ENCODE assay signal across 9 cellular contexts in the genomic region with DNA sequence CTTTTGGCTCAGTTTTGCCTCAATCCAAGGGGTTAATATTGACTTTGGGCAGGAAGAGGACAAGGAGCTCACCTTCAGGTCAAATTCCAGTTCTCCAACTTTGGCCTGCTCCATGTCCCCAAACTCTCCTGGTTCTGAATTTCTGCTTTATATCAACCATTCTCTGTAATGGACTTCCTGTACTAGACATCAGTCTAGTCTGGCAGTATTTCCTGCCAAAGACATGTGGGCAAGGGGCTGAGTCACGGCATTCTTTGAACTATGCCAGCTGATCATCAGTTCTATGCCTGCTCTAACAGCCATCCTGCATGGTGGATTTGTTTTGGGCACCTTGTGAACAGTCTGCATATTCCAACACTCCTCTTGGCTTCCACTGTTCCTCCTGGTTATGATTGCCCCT.
DNase-seq lines count a peak whose midpoint lies in the region; ATAC-seq and TF ChIP-seq lines count a peak whose summit lies in the region.
"Had no signal": no experiment of that assay in that cellular context is flagged by ENCODE, and none has a peak within 500 bp of the region (broad histone marks: within the 10 kb centered on the region; RNA-seq: fewer than 3 reads in every experiment).

No MANE protein-coding gene starts in this region.

- TF ChIP-seq EP300 in ovary (IDR thresholded peaks at IDR 0.05), result no peak

- H3K27me3 Mint-ChIP-seq in activated naive CD8-positive, alpha-beta T cell treated with anti-CD3 and anti-CD28 coated beads for 36 hours, result no peaks in the 10 kb centered on the region

- H3K27me3 ChIP-seq in RWPE2 (ENCODE audit: insufficient read depth, poor library complexity, severe bottlenecking), result no peaks in the 10 kb centered on the region
- no peaks in the 10 kb centered on the region for H3K27me3 ChIP-seq in psoas muscle (ENCODE audit: insufficient read depth in 3 of 3, low read length in 2 of 3)
- H3K27me3 ChIP-seq in ovary, result no peaks in the 10 kb centered on the region
- H3K27me3 ChIP-seq: dorsolateral prefrontal cortex had no signal

- H3K4me3 Mint-ChIP-seq in activated naive CD8-positive, alpha-beta T cell treated with anti-CD3 and anti-CD28 coated beads for 36 hours, result peak overlapping the region; percentile 32

- ATAC-seq in RWPE2 (ENCODE audit: low read depth), result peak; percentile 97
- peak; percentile 65 to 83 (median 74) for ATAC-seq in psoas muscle
- no peak for ATAC-seq in HG02852 (IDR thresholded peaks at IDR 0.05; ENCODE audit: unreplicated experiment)
- no peak for ATAC-seq in GM18520 (IDR thresholded peaks at IDR 0.05; ENCODE audit: unreplicated experiment)

- no peaks in the 10 kb centered on the region for H3K36me3 ChIP-seq in RWPE2 (ENCODE audit: low read depth)
- no peaks in the 10 kb centered on the region for H3K36me3 ChIP-seq in psoas muscle (ENCODE audit: insufficient read depth in 1 of 2, low read depth in 1 of 2)
- H3K36me3 ChIP-seq in ovary, result no peaks in the 10 kb centered on the region

- H3K36me3 Mint-ChIP-seq in activated naive CD8-positive, alpha-beta T cell treated with anti-CD3 and anti-CD28 coated beads for 36 hours, result peaks cover 35% of the 10 kb centered on the region

- no peak for TF ChIP-seq CTCF in RWPE2 (IDR thresholded peaks at IDR 0.05; ENCODE audit: poor library complexity, severe bottlenecking)
- no peak for TF ChIP-seq CTCF in psoas muscle (IDR thresholded peaks at IDR 0.05)
- no peak for TF ChIP-seq CTCF in ovary (IDR thresholded peaks at IDR 0.05)

- intact Hi-C loops in psoas muscle (cut with DNase I), result no loop called here
- intact Hi-C loops in ovary (cut with DNase I), result no loop called here

- peak overlapping the region; percentile 48 for H3K27ac ChIP-seq in RWPE2 (ENCODE audit: poor library complexity, severe bottlenecking)
- H3K27ac ChIP-seq in psoas muscle, result peak overlapping the region; percentile 36
- H3K27ac ChIP-seq in ovary, result no peak overlapping the region

- peaks cover 51% of the 10 kb centered on the region for H3K4me1 Mint-ChIP-seq in activated naive CD8-positive, alpha-beta T cell treated with anti-CD3 and anti-CD28 coated beads for 36 hours

- H3K4me3 ChIP-seq in RWPE2 (ENCODE audit: severe bottlenecking), result no peak overlapping the region
- no peak overlapping the region for H3K4me3 ChIP-seq in psoas muscle
- H3K4me3 ChIP-seq in ovary, result no peak overlapping the region
- H3K4me3 ChIP-seq: dorsolateral prefrontal cortex had no signal

- no peaks in the 10 kb centered on the region for H3K9me3 ChIP-seq in RWPE2 (ENCODE audit: severe bottlenecking)
- no peaks in the 10 kb centered on the region for H3K9me3 ChIP-seq in psoas muscle
- no peaks in the 10 kb centered on the region for H3K9me3 ChIP-seq in ovary

- H3K27ac Mint-ChIP-seq in activated naive CD8-positive, alpha-beta T cell treated with anti-CD3 and anti-CD28 coated beads for 36 hours, result peak overlapping the region; percentile 83

- peak; percentile 73 for DNase-seq in EL
- DNase-seq in RWPE2 (ENCODE audit: low spot score), result no peak
- peak; percentile 42 for DNase-seq in activated naive CD8-positive, alpha-beta T cell treated with anti-CD3 and anti-CD28 coated beads for 36 hours
- DNase-seq in psoas muscle, result no peak
- no peak for DNase-seq in ovary
- DNase-seq in NCI-H510A (lab: John Stamatoyannopoulos, UW), result no peak

- 27 to 59% (median 33%) methylated on average over 1 of the region's 1 CpG for WGBS in psoas muscle, 3 donors
- WGBS in ovary, 3 donors, result 89 to 93% (median 89%) methylated on average over 1 of the region's 1 CpG

- peaks cover 4% of the 10 kb centered on the region for H3K9me3 Mint-ChIP-seq in activated naive CD8-positive, alpha-beta T cell treated with anti-CD3 and anti-CD28 coated beads for 36 hours

- H3K4me1 ChIP-seq in RWPE2 (ENCODE audit: insufficient read depth, poor library complexity, severe bottlenecking) (peaks cover 7% of the 10 kb centered on the region), psoas muscle (peaks cover 21% of the 10 kb centered on the region), ovary (ENCODE audit: insufficient read depth) (peaks cover 2% of the 10 kb centered on the region)

- no peak for TF ChIP-seq POLR2A in ovary (IDR thresholded peaks at IDR 0.05)

Comparison
In these comparisons a context has a peak if more than half of its experiments do, and no peak if none do; other contexts are left out.
1. DNase-seq: peak in EL (single experiment) and activated naive CD8-positive, alpha-beta T cell treated with anti-CD3 and anti-CD28 coated beads for 36 hours (single experiment); none in RWPE2 (single experiment), psoas muscle (0 of 2), ovary (0 of 5) and NCI-H510A (single experiment).
2. ATAC-seq: peak in RWPE2 (single experiment) and psoas muscle (4 of 4); none in HG02852 (single experiment) and GM18520 (single experiment).
3. H3K27ac ChIP-seq: peak in RWPE2 (single experiment) and psoas muscle (single experiment); none in ovary (0 of 2).